Comparison of ENCODE assay signal across 1 cellular context in genomic region chr12:113919791-113920190, GRCh38.
TF ChIP-seq lines count a peak whose summit lies in the region.

No MANE protein-coding gene starts in this region.

TF ChIP-seq in GM12878, 131 proteins besides CTCF, POLR2A, EP300 and RAD21:
- TF ChIP-seq SMAD1 (IDR thresholded peaks at IDR 0.05; ENCODE audit: low read depth, partially characterized antibody) (no peak), BRCA1 (IDR thresholded peaks at IDR 0.05; ENCODE audit: low read depth, low read length) (no peak), POU2F2 (IDR thresholded peaks at IDR 0.05; ENCODE audit: borderline replicate concordance, low read depth, low read length) (no peak), CEBPZ (IDR thresholded peaks at IDR 0.05; ENCODE audit: low read depth, low read length) (no peak)
